In genomic region chr1:98991127-98992003, GRCh38 we compare ENCODE assay signal across 8 cellular contexts. TPM values are rescaled to one million over a fixed set of nuclear protein-coding genes. Genes with fewer than 3 reads are reported as not detected.
DNase-seq lines count a peak whose midpoint lies in the region; ATAC-seq and TF ChIP-seq lines count a peak whose summit lies in the region.

No MANE protein-coding gene starts in this region.

- H3K9ac ChIP-seq in MM.1S (ENCODE audit: low read length) (no peak overlapping the region), colonic mucosa (ENCODE audit: low read depth in 2 of 2, low read length in 2 of 2) (no peak overlapping the region)

- no peaks in the 10 kb centered on the region for H3K9me2 ChIP-seq in MM.1S (replicated peaks; ENCODE audit: insufficient read depth, low read length)

- no peaks in the 10 kb centered on the region for H4K20me1 ChIP-seq in MM.1S (ENCODE audit: insufficient read depth, low read length)

- DNase-seq in DMS53 treated with DMSO at 0.1 percent for 48 hours (lab: John Stamatoyannopoulos, UW; ENCODE audit: unreplicated experiment), result peak; percentile 41
- peak; percentile 28 for DNase-seq in MM.1S
- no peak for DNase-seq in colonic mucosa
- DNase-seq in middle frontal gyrus (ENCODE audit: extremely low spot score, low spot score), result no peak
- no peak for DNase-seq in stomach
- DNase-seq in caudate nucleus (lab: John Stamatoyannopoulos, UW), result no peak

- H3K79me2 ChIP-seq in MM.1S (ENCODE audit: low read length), result no peaks in the 10 kb centered on the region

- H3K4me1 ChIP-seq in MM.1S (ENCODE audit: low read length) (no peaks in the 10 kb centered on the region), colonic mucosa (no peaks in the 10 kb centered on the region), stomach (peaks cover 0 to 9% (median 0%) of the 10 kb centered on the region in 4 donors)

- H3F3A ChIP-seq in MM.1S (ENCODE audit: insufficient read depth, low read length), result no peaks in the 10 kb centered on the region

- 75 to 83% (median 77%) methylated on average over 4 of the region's 4 CpGs for WGBS in stomach, 5 donors

- H3K27me3 ChIP-seq in MM.1S (replicated peaks; ENCODE audit: insufficient read depth, low read length), result no peaks in the 10 kb centered on the region
- no peaks in the 10 kb centered on the region for H3K27me3 ChIP-seq in colonic mucosa
- no peaks in the 10 kb centered on the region for H3K27me3 ChIP-seq in stomach

- peak; percentile 62 for ATAC-seq in GM19468 (IDR thresholded peaks at IDR 0.05; ENCODE audit: extremely low read depth, unreplicated experiment)
- ATAC-seq in GM18867 (IDR thresholded peaks at IDR 0.05; ENCODE audit: unreplicated experiment), result no peak

- no peak overlapping the region for H3K4me2 ChIP-seq in MM.1S (ENCODE audit: low read depth, low read length)

- peak; percentile 44 for TF ChIP-seq CTCF in MM.1S (IDR thresholded peaks at IDR 0.05; ENCODE audit: low read length)
- TF ChIP-seq CTCF in colonic mucosa (IDR thresholded peaks at IDR 0.05), result peak; percentile 14
- no peak for TF ChIP-seq CTCF in stomach (IDR thresholded peaks at IDR 0.05)

- H3K9me3 ChIP-seq in MM.1S (replicated peaks; ENCODE audit: insufficient read depth, low read length), result no peaks in the 10 kb centered on the region
- H3K9me3 ChIP-seq in colonic mucosa, result no peaks in the 10 kb centered on the region
- H3K9me3 ChIP-seq in stomach, result no peaks in the 10 kb centered on the region

- intact Hi-C loops in colonic mucosa (cut with DNase I) (no loop called here), stomach (cut with DNase I; ENCODE audit: low total_unique reads) (no loop called here)

- no peak overlapping the region for H2AFZ ChIP-seq in MM.1S (ENCODE audit: low read length)

- TF ChIP-seq POLR2A in stomach (IDR thresholded peaks at IDR 0.05), result no peak

- no peak for TF ChIP-seq EP300 in stomach (IDR thresholded peaks at IDR 0.05)

- H3K36me3 ChIP-seq in MM.1S (replicated peaks; ENCODE audit: insufficient read depth, low read length), result no peaks in the 10 kb centered on the region
- H3K36me3 ChIP-seq in colonic mucosa, result no peaks in the 10 kb centered on the region
- H3K36me3 ChIP-seq in stomach, result no peaks in the 10 kb centered on the region

- H3K27ac ChIP-seq in MM.1S (ENCODE audit: low read length) (no peak overlapping the region), colonic mucosa (no peak overlapping the region), stomach (no peak overlapping the region), caudate nucleus (ENCODE audit: low read depth, low read length) (no peak overlapping the region)

- H3K4me3 ChIP-seq in MM.1S (ENCODE audit: low read length) (no peak overlapping the region), colonic mucosa (no peak overlapping the region), stomach (no peak overlapping the region)

RNA-seq across cellular contexts. Expression of gene PLPPR5, which starts 13.3 kb away (rescaled TPM):
- total RNA-seq in colonic mucosa, result under 1 TPM in 1 of 2 donors, not detected in 1; 0.16 TPM
- total RNA-seq in stomach, result 1 to 10 TPM in 1 of 5 donors, not detected in 4; 2.0 TPM
- polyA plus RNA-seq in stomach, result under 1 TPM in 2 of 3 donors, not detected in 1; 0.03 to 0.15 TPM

Comparison
In these comparisons a context has a peak if more than half of its experiments do, and no peak if none do; other contexts are left out.
1. DNase-seq: peak in DMS53 treated with DMSO at 0.1 percent for 48 hours (single experiment) and MM.1S (single experiment); none in colonic mucosa (single experiment), middle frontal gyrus (single experiment), stomach (single experiment) and caudate nucleus (0 of 61).
2. CTCF ChIP-seq: peak in MM.1S (single experiment) and colonic mucosa (single experiment); none in stomach (0 of 7).